5 cellular contexts compared by ENCODE assay signal in genomic region chr4:76423159-76423558, GRCh38. TPM values are rescaled to one million over a fixed set of nuclear protein-coding genes. Genes with fewer than 3 reads are reported as not detected.
"Had no signal": no experiment of that assay in that cellular context is flagged by ENCODE, and none has a peak within 500 bp of the region (broad histone marks: within the 10 kb centered on the region; RNA-seq: fewer than 3 reads in every experiment).

No MANE protein-coding gene starts in this region.

RNA-seq across cellular contexts. Expression of gene CCDC158, which starts 2.2 kb away (rescaled TPM):
- total RNA-seq: GM23248, H1, H4, H7, H9 had no signal
- polyA plus RNA-seq: H1 had no signal
